ENCODE assay signal across 20 cellular contexts in the genomic region with DNA sequence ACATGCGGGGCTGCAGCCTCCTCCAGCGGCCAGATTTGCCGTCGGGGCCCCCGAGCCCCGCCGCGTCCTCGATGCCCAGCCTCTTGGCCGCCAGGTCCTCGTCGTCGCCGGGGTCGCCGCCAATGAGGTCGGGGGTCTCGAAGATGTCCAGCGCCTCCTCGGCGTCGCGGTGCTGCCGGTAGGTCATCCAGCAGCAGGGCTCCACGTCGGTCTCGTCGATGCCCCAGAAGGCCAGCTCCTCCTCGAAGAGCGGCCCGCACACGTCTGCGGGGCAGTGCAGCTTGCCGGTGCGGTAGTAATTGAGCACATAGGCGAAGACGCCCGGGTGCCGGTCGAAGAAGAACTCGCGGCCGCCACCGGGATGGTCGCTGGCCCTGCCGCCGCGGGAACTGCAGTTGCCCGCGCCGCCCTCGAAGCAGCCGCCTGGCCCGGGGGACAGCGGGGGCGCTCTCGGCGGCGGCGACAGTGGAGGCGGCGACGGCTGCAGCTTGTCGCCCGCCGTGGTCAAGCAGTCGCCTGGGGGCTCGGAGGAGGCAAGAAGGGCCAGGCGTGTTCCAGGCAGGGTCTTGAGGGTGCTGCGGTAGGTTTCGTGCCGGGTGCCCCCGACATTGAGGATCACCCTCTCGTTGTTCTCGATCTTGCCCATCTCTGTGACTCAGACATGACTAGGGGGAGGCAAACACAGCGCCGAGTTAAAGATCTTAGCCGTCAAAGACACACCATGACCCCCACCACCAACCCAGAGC. TPM values are rescaled to one million over a fixed set of nuclear protein-coding genes. Genes with fewer than 3 reads are reported as not detected.
DNase-seq lines count a peak whose midpoint lies in the region; ATAC-seq and TF ChIP-seq lines count a peak whose summit lies in the region.
"Had no signal": no experiment of that assay in that cellular context is flagged by ENCODE, and none has a peak within 500 bp of the region (broad histone marks: within the 10 kb centered on the region; RNA-seq: fewer than 3 reads in every experiment).

No MANE protein-coding gene starts in this region.

- no peaks in the 10 kb centered on the region for H3K79me1 ChIP-seq in H9 (ENCODE audit: insufficient read depth, low read depth, low read length, poor library complexity, severe bottlenecking)

- H4K91ac ChIP-seq in H9 (ENCODE audit: insufficient read length, low read depth, low read length): no peak overlapping the region

- H3K9me3 Mint-ChIP-seq in CD4-positive, alpha-beta memory T cell: peaks cover 0 to 22% (median 8%) of the 10 kb centered on the region in 8 donors
- H3K9me3 Mint-ChIP-seq in H9: peaks cover 0 to 4% of the 10 kb centered on the region in 2 experiments; a peak in 1 of 5 replicates
- H3K9me3 Mint-ChIP-seq in endothelial cell (ENCODE audit: unreplicated experiment): no peaks in the 10 kb centered on the region
- H3K9me3 Mint-ChIP-seq in nephron progenitor cell: peaks cover 7% of the 10 kb centered on the region

- no peak overlapping the region for H2BK120ac ChIP-seq in H9 (ENCODE audit: low read depth, low read length, poor library complexity, severe bottlenecking)

- H3K27me3 Mint-ChIP-seq in CD4-positive, alpha-beta memory T cell: peaks cover 30 to 43% of the 10 kb centered on the region in 2 donors
- H3K27me3 Mint-ChIP-seq in H9 (ENCODE audit: low read depth) (peaks cover 70% of the 10 kb centered on the region), endothelial cell (ENCODE audit: unreplicated experiment) (peaks cover 19% of the 10 kb centered on the region), nephron progenitor cell (ENCODE audit: low read depth, poor library complexity) (peaks cover 81% of the 10 kb centered on the region)

- H2AK5ac ChIP-seq in H9 (ENCODE audit: insufficient read length, low read length): no peak overlapping the region

- peaks cover 8% of the 10 kb centered on the region for H3K4me1 ChIP-seq in CD4-positive, alpha-beta memory T cell (ENCODE audit: insufficient read depth, low read length)
- H3K4me1 ChIP-seq in H9 (ENCODE audit: insufficient read depth, low read length): no peaks in the 10 kb centered on the region
- H3K4me1 ChIP-seq: BE2C, transverse colon had no signal

- no peaks in the 10 kb centered on the region for H3K9me3 ChIP-seq in CD4-positive, alpha-beta memory T cell (ENCODE audit: control insufficient read depth in 1 of 2, low read length in 2 of 2)
- H3K9me3 ChIP-seq in H9 (ENCODE audit: control insufficient read depth, low read depth, low read length): no peaks in the 10 kb centered on the region
- H3K9me3 ChIP-seq: BE2C, transverse colon had no signal

- CTCF ChIA-PET in CD4-positive, alpha-beta memory T cell (lab: Charles Lee; ENCODE audit: partially characterized antibody): no interaction called here

- peaks cover 9% of the 10 kb centered on the region for H3K23me2 ChIP-seq in H9 (ENCODE audit: insufficient read length, low read depth, low read length, poor library complexity, severe bottlenecking)

- H2AFZ ChIP-seq in H9 (ENCODE audit: low read length): no peak overlapping the region

- ATAC-seq in HG03460 (IDR thresholded peaks at IDR 0.05; ENCODE audit: unreplicated experiment): no peak
- ATAC-seq: activated naive CD4-positive, alpha-beta T cell treated with anti-CD3 and anti-CD28 coated beads, Interleukin-2, amount 50 U/mL, for 72 hours; PC-3 had no signal

- H4K20me1 ChIP-seq in H9 (ENCODE audit: control insufficient read depth, insufficient read depth, insufficient read length): no peaks in the 10 kb centered on the region

- H3K27me3 ChIP-seq in CD4-positive, alpha-beta memory T cell (ENCODE audit: insufficient read depth, low read length): peaks cover 17% of the 10 kb centered on the region
- peaks cover 23% of the 10 kb centered on the region for H3K27me3 ChIP-seq in H9 (ENCODE audit: insufficient read depth, low read length)

- no peak for TF ChIP-seq CTCF in H9 (conservative IDR thresholded peaks at IDR 0.05)
- no peak for TF ChIP-seq CTCF in endothelial cell (IDR thresholded peaks at IDR 0.05; ENCODE audit: unreplicated experiment)
- TF ChIP-seq CTCF in nephron progenitor cell (IDR thresholded peaks at IDR 0.05): no peak

- peaks cover 5 to 16% (median 8%) of the 10 kb centered on the region in 4 donors for H3K4me1 Mint-ChIP-seq in CD4-positive, alpha-beta memory T cell
- H3K4me1 Mint-ChIP-seq in H9 (peaks cover 10 to 14% of the 10 kb centered on the region in 2 experiments), endothelial cell (ENCODE audit: unreplicated experiment) (peaks cover 9% of the 10 kb centered on the region), nephron progenitor cell (peaks cover 15% of the 10 kb centered on the region)

- H3K4me3 ChIP-seq in CD4-positive, alpha-beta memory T cell (ENCODE audit: low read length in 2 of 2): no peak overlapping the region
- H3K4me3 ChIP-seq: lung, transverse colon had no signal

- H3K23ac ChIP-seq in H9 (ENCODE audit: insufficient read length, low read depth, low read length): no peak overlapping the region

- no CpG with 5 or more reads among the region's 78 CpGs for WGBS in H9 (ENCODE audit: extremely low coverage, insufficient read length, low lambda C conversion rate)

- H3K14ac ChIP-seq in H9 (ENCODE audit: insufficient read depth, low read length): no peak overlapping the region

- H3K79me2 ChIP-seq in H9 (ENCODE audit: insufficient read depth, low read length): no peaks in the 10 kb centered on the region

- no peak overlapping the region for H3T11ph ChIP-seq in H9 (ENCODE audit: low read length)

- peak overlapping the region; percentile 81 for H3K4me2 ChIP-seq in H9 (ENCODE audit: insufficient read depth, insufficient read length, low read length)

- no peak overlapping the region for H2BK15ac ChIP-seq in H9 (ENCODE audit: low read depth, low read length)

- H3K18ac ChIP-seq in H9 (ENCODE audit: insufficient read length, low read depth, low read length): no peak overlapping the region

- H3K36me3 ChIP-seq in CD4-positive, alpha-beta memory T cell (ENCODE audit: insufficient read depth, low read length): no peaks in the 10 kb centered on the region
- H3K36me3 ChIP-seq: BE2C, transverse colon had no signal

- H2BK5ac ChIP-seq in H9 (ENCODE audit: insufficient read length, low read length): no peak overlapping the region

- no peak overlapping the region for H2BK12ac ChIP-seq in H9 (ENCODE audit: insufficient read length, low read depth, low read length)

- no peak overlapping the region for H3K56ac ChIP-seq in H9 (ENCODE audit: insufficient read length, low read depth, low read length)

- DNase-seq in CD4-positive, alpha-beta memory T cell: no peak
- DNase-seq in H9 (peak; percentile 57), endothelial cell (ENCODE audit: low spot score) (no peak), nephron progenitor cell (peak; percentile 61), GF-D8 (lab: John Stamatoyannopoulos, UW) (no peak), head of caudate nucleus (no peak)
- DNase-seq in activated naive CD4-positive, alpha-beta T cell (lab: John Stamatoyannopoulos, UW): no peak
- DNase-seq: BE2C; central memory CD4-positive, alpha-beta T cell; EL; NCI-H510A treated with DMSO at 0.1 percent for 48 hours; nucleus accumbens; PC-3; SW 1271; transverse colon had no signal

- H3K9ac ChIP-seq in H9 (ENCODE audit: extremely low read depth, insufficient read length, low read length): no peak overlapping the region

- H2BK20ac ChIP-seq in H9 (ENCODE audit: low read depth, low read length, poor library complexity, severe bottlenecking): no peak overlapping the region

- H4K8ac ChIP-seq in H9 (replicated peaks; ENCODE audit: insufficient read length, low read depth, low read length): no peak overlapping the region

- intact Hi-C loops in CD4-positive, alpha-beta memory T cell (cut with micrococcal nuclease): no loop called here
- intact Hi-C loops in head of caudate nucleus (cut with DNase I): no loop called here

- H3K4ac ChIP-seq in H9 (ENCODE audit: low read depth, low read length): no peak overlapping the region

- H3K36me3 Mint-ChIP-seq in CD4-positive, alpha-beta memory T cell: no peaks in the 10 kb centered on the region
- peaks cover 0 to 4% (median 0%) of the 10 kb centered on the region in 3 experiments; a peak in 2 of 7 replicates for H3K36me3 Mint-ChIP-seq in H9 (ENCODE audit: insufficient read depth in 1 of 3, low read depth in 3 of 3)
- no peaks in the 10 kb centered on the region for H3K36me3 Mint-ChIP-seq in endothelial cell (ENCODE audit: low read depth, unreplicated experiment)
- no peaks in the 10 kb centered on the region for H3K36me3 Mint-ChIP-seq in nephron progenitor cell (ENCODE audit: low read depth)

- no peak overlapping the region for H3K27ac Mint-ChIP-seq in CD4-positive, alpha-beta memory T cell
- H3K27ac Mint-ChIP-seq in H9 (no peak overlapping the region), endothelial cell (ENCODE audit: unreplicated experiment) (no peak overlapping the region), nephron progenitor cell (no peak overlapping the region)

- POLR2A ChIA-PET in CD4-positive, alpha-beta memory T cell (lab: Charles Lee; ENCODE audit: partially characterized antibody): no interaction called here

- no peak overlapping the region for H4K5ac ChIP-seq in H9 (ENCODE audit: insufficient read length, low read depth, low read length)

- peak overlapping the region in 6 of 8 donors; percentile 2 to 64 (median 40) for H3K4me3 Mint-ChIP-seq in CD4-positive, alpha-beta memory T cell
- H3K4me3 Mint-ChIP-seq in H9 (peak overlapping the region; percentile 64 to 81), endothelial cell (ENCODE audit: unreplicated experiment) (peak overlapping the region; percentile 67), nephron progenitor cell (peak overlapping the region; percentile 80)

- no peak overlapping the region for H3K27ac ChIP-seq in CD4-positive, alpha-beta memory T cell (ENCODE audit: low read depth, low read length)
- H3K27ac ChIP-seq in H9 (ENCODE audit: insufficient read length, low read depth, low read length): no peak overlapping the region
- H3K27ac ChIP-seq: transverse colon, VCaP had no signal

RNA-seq across cellular contexts. Expression of gene KCNC2, which starts 2.1 kb away (rescaled TPM):
- total RNA-seq in CD4-positive, alpha-beta memory T cell: not detected
- not detected for polyA plus RNA-seq in CD4-positive, alpha-beta memory T cell
- not detected in 2 replicates for total RNA-seq in H9 (2021)
- not detected for total RNA-seq in endothelial cell (ENCODE audit: unreplicated experiment)
- total RNA-seq: activated naive CD4-positive, alpha-beta T cell treated with anti-CD3 and anti-CD28 coated beads, Interleukin-2, amount 50 U/mL, for 72 hours; epithelial cell of proximal tubule; PC-3; transverse colon had no signal
- polyA plus RNA-seq: lung had no signal

Comparison
In these comparisons a context has a peak if more than half of its experiments do, and no peak if none do; other contexts are left out.
1. DNase-seq: peak in H9 (single experiment) and nephron progenitor cell (single experiment); none in CD4-positive, alpha-beta memory T cell (0 of 5), endothelial cell (single experiment), activated naive CD4-positive, alpha-beta T cell (0 of 4), GF-D8 (single experiment) and head of caudate nucleus (0 of 42).
2. Peak in every context shown above with its lines, with median percentiles within 50 percentile points of each other: H3K4me3 Mint-ChIP-seq.